8 cellular contexts compared by ENCODE assay signal in genomic region chr6:149431905-149432775, GRCh38. TPM values are rescaled to one million over a fixed set of nuclear protein-coding genes. Genes with fewer than 3 reads are reported as not detected.
A peak's percentile ranks its signal among the peaks of the same experiment; 100 is the strongest.
DNase-seq lines count a peak whose midpoint lies in the region; ATAC-seq and FAIRE-seq lines count a peak whose summit lies in the region.

No MANE protein-coding gene starts in this region.

- H3K9me3 Mint-ChIP-seq in activated T-cell treated with anti-CD3 and anti-CD28 coated beads, Interleukin-2, amount 50 U/mL, for 72 hours: no peaks in the 10 kb centered on the region

- H3K4me1 ChIP-seq in stomach smooth muscle (ENCODE audit: control insufficient read depth, insufficient read depth, low read length): peaks cover 2% of the 10 kb centered on the region

- H3K27me3 Mint-ChIP-seq in activated T-cell treated with anti-CD3 and anti-CD28 coated beads, Interleukin-2, amount 50 U/mL, for 72 hours (ENCODE audit: low read depth): no peaks in the 10 kb centered on the region

- H3K9me3 ChIP-seq in stomach smooth muscle (ENCODE audit: control insufficient read depth in 2 of 2, low read length in 2 of 2): no peaks in the 10 kb centered on the region

- H3K4me3 ChIP-seq in stomach smooth muscle (ENCODE audit: low read length in 2 of 2): peak overlapping the region; percentile 37 to 62

- FAIRE-seq in RCC 7860 (lab: Jason Lieb, UNC): no peak

- H3K36me3 Mint-ChIP-seq in activated T-cell treated with anti-CD3 and anti-CD28 coated beads, Interleukin-2, amount 50 U/mL, for 72 hours (ENCODE audit: insufficient read depth in 2 of 2): no peaks in the 10 kb centered on the region

- H3K36me3 ChIP-seq in stomach smooth muscle (ENCODE audit: control insufficient read depth in 2 of 2, insufficient read depth in 2 of 2, low read length in 2 of 2): no peaks in the 10 kb centered on the region

- H3K9ac ChIP-seq in stomach smooth muscle (ENCODE audit: low read length in 2 of 2): peak overlapping the region in 1 of 2 donors; percentile 34

- ATAC-seq in GM21576 (IDR thresholded peaks at IDR 0.05; ENCODE audit: unreplicated experiment): peak; percentile 85
- peak; percentile 77 to 91 for ATAC-seq in activated T-cell treated with anti-CD3 and anti-CD28 coated beads, Interleukin-2, amount 50 U/mL, for 72 hours (replicated peaks in 1 of 2)

- peak overlapping the region; percentile 32 to 47 for H3K4me3 Mint-ChIP-seq in activated T-cell treated with anti-CD3 and anti-CD28 coated beads, Interleukin-2, amount 50 U/mL, for 72 hours

- H3K27ac ChIP-seq in stomach smooth muscle (ENCODE audit: low read length): no peak overlapping the region

- H3K27ac Mint-ChIP-seq in activated T-cell treated with anti-CD3 and anti-CD28 coated beads, Interleukin-2, amount 50 U/mL, for 72 hours: no peak overlapping the region

- H3K27me3 ChIP-seq in stomach smooth muscle (ENCODE audit: control insufficient read depth in 1 of 2, insufficient read depth in 2 of 2, low read length in 2 of 2): no peaks in the 10 kb centered on the region

- peaks cover 19% of the 10 kb centered on the region for H3K4me1 Mint-ChIP-seq in activated T-cell treated with anti-CD3 and anti-CD28 coated beads, Interleukin-2, amount 50 U/mL, for 72 hours (ENCODE audit: low read depth)

- DNase-seq in DMS53 (lab: John Stamatoyannopoulos, UW) (peak; percentile 87), Kasumi-1 (lab: John Stamatoyannopoulos, UW) (peak; percentile 78 to 83), RCC 7860 (ENCODE audit: low spot score) (peak; percentile 66), fibroblast of the conjunctiva (ENCODE audit: low read depth) (peak; percentile 73), non-pigmented ciliary epithelial cell (ENCODE audit: low read depth) (peak; percentile 45)
- DNase-seq in activated T-cell treated with anti-CD3 and anti-CD28 coated beads, Interleukin-2, amount 50 U/mL, for 72 hours: peak; percentile 88 to 92

RNA-seq across cellular contexts. Expression of gene SUMO4, which starts 32.1 kb away (rescaled TPM):
- 1 to 10 TPM; 5.4 to 7.2 TPM for total RNA-seq in activated T-cell treated with anti-CD3 and anti-CD28 coated beads, Interleukin-2, amount 50 U/mL, for 72 hours

RNA-seq across cellular contexts. Expression of gene ZC3H12D, which starts 52.7 kb away (rescaled TPM):
- 100 to 1,000 TPM; 106 to 170 TPM for total RNA-seq in activated T-cell treated with anti-CD3 and anti-CD28 coated beads, Interleukin-2, amount 50 U/mL, for 72 hours
